In genomic region chr16:15033309-15033707, GRCh38 we compare ENCODE assay signal across 22 cellular contexts. TPM values are rescaled to one million over a fixed set of nuclear protein-coding genes. Genes with fewer than 3 reads are reported as not detected.
DNase-seq lines count a peak whose midpoint lies in the region; ATAC-seq, FAIRE-seq and TF ChIP-seq lines count a peak whose summit lies in the region.
"Had no signal": no experiment of that assay in that cellular context is flagged by ENCODE, and none has a peak within 500 bp of the region (broad histone marks: within the 10 kb centered on the region; RNA-seq: fewer than 3 reads in every experiment).

No MANE protein-coding gene starts in this region.

- H3K4me2 ChIP-seq in HepG2 (ENCODE audit: low read depth, low read length), result no peak overlapping the region

- peak; percentile 34 for DNase-seq in activated effector memory CD4-positive, alpha-beta T cell treated with anti-CD3 and anti-CD28 coated beads, Interleukin-2, amount 50 U/mL, for 16 hours
- DNase-seq in activated effector memory CD4-positive, alpha-beta T cell treated with Interleukin-2 at 50 U/mL for 16 hours, result no peak
- peak; percentile 66 for DNase-seq in glomerular visceral epithelial cell (ENCODE audit: extremely low spot score)
- no peak for DNase-seq in HepG2 (ENCODE audit: low spot score)
- peak; percentile 21 for DNase-seq in upper lobe of right lung
- DNase-seq in RWPE1 (ENCODE audit: low spot score), result no peak
- no peak for DNase-seq in SHP77 treated with DMSO at 0.1 percent for 48 hours (lab: John Stamatoyannopoulos, UW)
- DNase-seq in NOMO-1 (lab: John Stamatoyannopoulos, UW; ENCODE audit: unreplicated experiment in 2 of 2), result no peak
- DNase-seq: activated T-cell treated with anti-CD3 and anti-CD28 coated beads for 4 hours; CD4-positive, CD25-positive, alpha-beta regulatory T cell; DND-41; foreskin fibroblast; NCI-H1417; NCI-H2171; NCI-H69; stimulated activated CD8-positive, alpha-beta memory T cell treated with anti-CD3 and anti-CD28 coated beads, Interleukin-4, amount 100 ng/mL, for 48 hours had no signal

- H3K4me1 ChIP-seq in HepG2 (ENCODE audit: insufficient read depth, low read length), result no peaks in the 10 kb centered on the region
- H3K4me1 ChIP-seq in upper lobe of right lung, result peaks cover 6% of the 10 kb centered on the region

- H3K9me3 ChIP-seq in HepG2 (ENCODE audit: low read length), result no peaks in the 10 kb centered on the region
- H3K9me3 ChIP-seq in upper lobe of right lung, result no peaks in the 10 kb centered on the region
- H3K9me3 ChIP-seq: thoracic aorta had no signal

- ATAC-seq in HepG2, result peak; percentile 5; the same call in 2 of the 3 replicates
- no peak for ATAC-seq in upper lobe of right lung

- TF ChIP-seq POLR2A in HepG2 (IDR thresholded peaks at IDR 0.05; ENCODE audit: insufficient read depth in 1 of 2, low read depth in 2 of 2, low read length in 2 of 2), result no peak

- TF ChIP-seq RAD21 in HepG2 (CRISPR knock-in tag; IDR thresholded peaks at IDR 0.05), result no peak

- WGBS in HepG2 (ENCODE audit: low lambda C conversion rate), result 97% methylated on average over 14 of the region's 14 CpGs

- TF ChIP-seq EP300 in HepG2 (IDR thresholded peaks at IDR 0.05; ENCODE audit: low read depth in 2 of 2, low read length in 2 of 2) (no peak), HepG2 (CRISPR knock-in tag; IDR thresholded peaks at IDR 0.05; ENCODE audit: borderline replicate concordance) (no peak)

- in situ Hi-C loops in HepG2 (cut with HindIII; ENCODE audit: extremely low pct_ligation_motif_present, low pct_unique_long_range_greater_than_20kb), result no loop called here

- H3K9ac ChIP-seq in HepG2 (ENCODE audit: insufficient read depth, low read depth, low read length), result no peak overlapping the region

- POLR2A ChIA-PET in HepG2 (lab: Yijun Ruan, JAX), result interaction anchor here (1.0 kb wide), 1 partner anchor 23 kb away, joined by 3 read pairs; the partner anchor contains the start of gene NTAN1
- POLR2A ChIA-PET in RWPE1 (lab: Yijun Ruan, JAX; ENCODE audit: low non-redundant PET), result no interaction called here

- CTCF ChIA-PET in HepG2 (lab: Yijun Ruan, JAX; ENCODE audit: low intra/inter-chr PET ratio, low total read pairs) (no interaction called here), RWPE1 (lab: Yijun Ruan, JAX) (no interaction called here)

- no TSS peak for BruUV-seq in HepG2 (replicated peaks; lab: Mats Ljungman, UMichigan)

- FAIRE-seq in HepG2 (lab: Jason Lieb, UNC), result no peak
- FAIRE-seq: A204.1, colon, GM18507, H1, TTC549 had no signal

- H3K79me2 ChIP-seq in HepG2 (ENCODE audit: insufficient read depth, low read length), result no peaks in the 10 kb centered on the region

- TF ChIP-seq CTCF in HepG2 (CRISPR knock-in tag; IDR thresholded peaks at IDR 0.05), result no peak
- no peak for TF ChIP-seq CTCF in upper lobe of right lung (IDR thresholded peaks at IDR 0.05)
- TF ChIP-seq CTCF in RWPE1 (conservative IDR thresholded peaks at IDR 0.05; ENCODE audit: low read depth), result no peak

- H3K27ac ChIP-seq in HepG2 (ENCODE audit: extremely low read length, insufficient read depth, low read length) (no peak overlapping the region), upper lobe of right lung (no peak overlapping the region), RWPE1 (no peak overlapping the region)
- H3K27ac ChIP-seq: thoracic aorta had no signal

- H2AFZ ChIP-seq in HepG2 (ENCODE audit: low read length), result no peak overlapping the region

- intact Hi-C loops in HepG2 (cut with micrococcal nuclease; ENCODE audit: unreplicated experiment) (no loop called here), upper lobe of right lung (cut with DNase I) (no loop called here)

- H4K20me1 ChIP-seq in HepG2 (ENCODE audit: insufficient read depth, low read length), result no peaks in the 10 kb centered on the region

- H3K36me3 ChIP-seq in HepG2 (replicated peaks in 1 of 2; ENCODE audit: control insufficient read depth in 1 of 2, insufficient read depth in 2 of 2, low read length in 2 of 2), result peaks cover 63 to 90% of the 10 kb centered on the region in 2 experiments
- peaks cover 97% of the 10 kb centered on the region for H3K36me3 ChIP-seq in upper lobe of right lung

- no peak overlapping the region for H3K4me3 ChIP-seq in HepG2 (replicated peaks in 1 of 3; ENCODE audit: insufficient read depth in 1 of 3, low read depth in 2 of 3, low read length in 3 of 3)
- no peak overlapping the region for H3K4me3 ChIP-seq in upper lobe of right lung
- H3K4me3 ChIP-seq: thoracic aorta had no signal

- H3K27me3 ChIP-seq in HepG2 (ENCODE audit: control insufficient read depth in 1 of 2, insufficient read depth in 2 of 2, low read length in 2 of 2) (no peaks in the 10 kb centered on the region), upper lobe of right lung (no peaks in the 10 kb centered on the region)

TF ChIP-seq in HepG2, 621 proteins besides CTCF, POLR2A, EP300 and RAD21 (continues in another document):
- TF ChIP-seq ZNF777 (CRISPR knock-in tag; IDR thresholded peaks at IDR 0.05), result no peak
- no peak for TF ChIP-seq NONO (IDR thresholded peaks at IDR 0.05)
- TF ChIP-seq NONO (CRISPR knock-in tag; conservative IDR thresholded peaks at IDR 0.05), result 0 out of 2 replicates have a peak, but pooled peaks have one; percentile 20
- 0 out of 2 replicates have a peak, but pooled peaks have one; percentile 30 for TF ChIP-seq HOXA7 (CRISPR knock-in tag; IDR thresholded peaks at IDR 0.05)
- TF ChIP-seq BATF2 (CRISPR knock-in tag; IDR thresholded peaks at IDR 0.05), result 0 out of 2 replicates have a peak, but pooled peaks have one; percentile 40

RNA-seq across cellular contexts. Expression of gene NTAN1, which starts 22.6 kb away (rescaled TPM):
- total RNA-seq in HepG2 (2016; rRNA removed; fragmentation: Illumina TruSeq; extraction: Trizol) (41.8 and 58.3 TPM in 2 replicates), upper lobe of right lung (38.4 TPM)
- total RNA-seq in HepG2 (2016; cell fraction: cytosol; rRNA removed; fragmentation: Illumina TruSeq; extraction: Trizol; ENCODE audit: low read depth), result 386 and 399 TPM in 2 replicates
- 38.1 and 61.2 TPM in 2 replicates for total RNA-seq in HepG2 (2016; cell fraction: insoluble cytoplasmic fraction; rRNA removed; fragmentation: Illumina TruSeq; extraction: Trizol)
- 288 and 302 TPM in 2 replicates for total RNA-seq in HepG2 (2016; cell fraction: membrane; rRNA removed; fragmentation: Illumina TruSeq; extraction: Trizol)
- total RNA-seq in HepG2 (2016; cell fraction: nucleus; rRNA removed; fragmentation: Illumina TruSeq; extraction: Trizol), result 23.6 and 28.1 TPM in 2 replicates
- 103 and 135 TPM in 2 replicates for polyA plus RNA-seq in HepG2 (2011; rRNA removed)
- polyA plus RNA-seq in HepG2 (2011; cell fraction: cytosol; rRNA removed), result 76.3 and 86.4 TPM in 2 replicates
- 51.6 and 57.1 TPM in 2 replicates for polyA plus RNA-seq in HepG2 (2011; cell fraction: nucleus; rRNA removed)
- 58.2 and 65.1 TPM in 2 replicates for polyA plus RNA-seq in HepG2 (2012)
- 580 and 583 TPM in 2 replicates for polyA plus RNA-seq in HepG2 (2016; cell fraction: cytosol; fragmentation: Illumina TruSeq; extraction: Trizol; ENCODE audit: low read depth)
- polyA plus RNA-seq in HepG2 (2016; cell fraction: insoluble cytoplasmic fraction; fragmentation: Illumina TruSeq; extraction: Trizol; ENCODE audit: low read depth), result 56.0 and 59.7 TPM in 2 replicates
- polyA plus RNA-seq in HepG2 (2016; cell fraction: membrane; fragmentation: Illumina TruSeq; extraction: Trizol; ENCODE audit: low read depth), result 344 and 370 TPM in 2 replicates
- polyA plus RNA-seq in HepG2 (2016; cell fraction: nucleus; fragmentation: Illumina TruSeq; extraction: Trizol; ENCODE audit: insufficient read depth, low read depth), result 59.0 and 59.9 TPM in 2 replicates
- 45.2 and 119 TPM in 2 replicates for polyA minus RNA-seq in HepG2 (2011; rRNA and poly(A)+ RNA removed; ENCODE audit: low replicate concordance)
- polyA minus RNA-seq in HepG2 (2011; cell fraction: cytosol; rRNA and poly(A)+ RNA removed), result 55.7 and 63.7 TPM in 2 replicates
- polyA minus RNA-seq in HepG2 (2011; cell fraction: nucleus; rRNA and poly(A)+ RNA removed), result 36.7 and 38.4 TPM in 2 replicates

RNA-seq across cellular contexts. Expression of gene PDXDC1, which starts 58.5 kb away (rescaled TPM):
- 169 and 249 TPM in 2 replicates for total RNA-seq in HepG2 (2016; rRNA removed; fragmentation: Illumina TruSeq; extraction: Trizol)
- total RNA-seq in HepG2 (2016; cell fraction: cytosol; rRNA removed; fragmentation: Illumina TruSeq; extraction: Trizol; ENCODE audit: low read depth), result 29.3 and 30.1 TPM in 2 replicates
- total RNA-seq in HepG2 (2016; cell fraction: insoluble cytoplasmic fraction; rRNA removed; fragmentation: Illumina TruSeq; extraction: Trizol), result 167 and 227 TPM in 2 replicates
- total RNA-seq in HepG2 (2016; cell fraction: membrane; rRNA removed; fragmentation: Illumina TruSeq; extraction: Trizol), result 76.3 and 82.8 TPM in 2 replicates
- total RNA-seq in HepG2 (2016; cell fraction: nucleus; rRNA removed; fragmentation: Illumina TruSeq; extraction: Trizol), result 116 and 122 TPM in 2 replicates
- polyA plus RNA-seq in HepG2 (2011; rRNA removed), result 123 and 133 TPM in 2 replicates
- polyA plus RNA-seq in HepG2 (2011; cell fraction: cytosol; rRNA removed), result 73.0 and 84.6 TPM in 2 replicates
- polyA plus RNA-seq in HepG2 (2011; cell fraction: nucleus; rRNA removed), result 157 and 195 TPM in 2 replicates
- polyA plus RNA-seq in HepG2 (2012), result 92.3 and 114 TPM in 2 replicates
- polyA plus RNA-seq in HepG2 (2016; cell fraction: cytosol; fragmentation: Illumina TruSeq; extraction: Trizol; ENCODE audit: low read depth), result 11.7 and 12.8 TPM in 2 replicates
- polyA plus RNA-seq in HepG2 (2016; cell fraction: insoluble cytoplasmic fraction; fragmentation: Illumina TruSeq; extraction: Trizol; ENCODE audit: low read depth), result 160 and 180 TPM in 2 replicates
- 34.7 and 36.5 TPM in 2 replicates for polyA plus RNA-seq in HepG2 (2016; cell fraction: membrane; fragmentation: Illumina TruSeq; extraction: Trizol; ENCODE audit: low read depth)
- polyA plus RNA-seq in HepG2 (2016; cell fraction: nucleus; fragmentation: Illumina TruSeq; extraction: Trizol; ENCODE audit: insufficient read depth, low read depth), result 194 and 214 TPM in 2 replicates
- polyA minus RNA-seq in HepG2 (2011; rRNA and poly(A)+ RNA removed; ENCODE audit: low replicate concordance), result 160 and 261 TPM in 2 replicates
- polyA minus RNA-seq in HepG2 (2011; cell fraction: cytosol; rRNA and poly(A)+ RNA removed), result 82.4 and 91.4 TPM in 2 replicates
- polyA minus RNA-seq in HepG2 (2011; cell fraction: nucleus; rRNA and poly(A)+ RNA removed), result 115 and 127 TPM in 2 replicates
- 100 TPM for total RNA-seq in upper lobe of right lung

Comparison
In these comparisons a context has a peak if more than half of its experiments do, and no peak if none do; other contexts are left out.
1. DNase-seq: peak in activated effector memory CD4-positive, alpha-beta T cell treated with anti-CD3 and anti-CD28 coated beads, Interleukin-2, amount 50 U/mL, for 16 hours (single experiment), glomerular visceral epithelial cell (single experiment) and upper lobe of right lung (single experiment); none in activated effector memory CD4-positive, alpha-beta T cell treated with Interleukin-2 at 50 U/mL for 16 hours (single experiment), HepG2 (single experiment), RWPE1 (single experiment), SHP77 treated with DMSO at 0.1 percent for 48 hours (single experiment) and NOMO-1 (0 of 2).